In the genomic region with DNA sequence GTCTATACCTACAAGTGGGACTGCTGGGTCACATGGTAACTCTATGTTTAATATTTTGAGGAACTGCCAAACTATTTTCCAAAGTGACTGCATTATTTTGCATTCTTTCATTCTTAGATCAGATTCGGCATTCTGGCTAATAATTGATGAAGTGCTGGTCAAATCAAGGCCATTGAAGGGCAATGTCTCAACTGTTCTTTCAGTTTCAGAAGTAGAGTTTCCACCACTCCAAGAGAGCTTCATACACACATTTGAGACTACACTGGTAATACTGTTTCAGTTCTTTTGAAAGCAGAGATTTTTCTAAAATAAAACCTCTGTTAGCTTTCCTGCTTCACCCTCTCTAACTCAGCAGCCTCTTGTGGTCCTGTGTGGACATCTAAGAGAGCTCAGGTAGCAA, we compare ENCODE assay signal across 14 cellular contexts.
DNase-seq lines count a peak whose midpoint lies in the region; ATAC-seq, FAIRE-seq and TF ChIP-seq lines count a peak whose summit lies in the region.
"Had no signal": no experiment of that assay in that cellular context is flagged by ENCODE, and none has a peak within 500 bp of the region (broad histone marks: within the 10 kb centered on the region; RNA-seq: fewer than 3 reads in every experiment).

No MANE protein-coding gene starts in this region.

- no peak overlapping the region for H3K4me3 ChIP-seq in A549
- no peak overlapping the region for H3K4me3 ChIP-seq in smooth muscle cell
- H3K4me3 ChIP-seq in spleen, result no peak overlapping the region
- no peak overlapping the region for H3K4me3 ChIP-seq in esophagus muscularis mucosa
- H3K4me3 ChIP-seq: body of pancreas had no signal

- TF ChIP-seq EP300 in A549 (IDR thresholded peaks at IDR 0.05) (no peak), esophagus muscularis mucosa (IDR thresholded peaks at IDR 0.05) (no peak)

- POLR2A ChIA-PET in A549 (lab: Yijun Ruan, JAX), result no interaction called here

- H3K36me3 ChIP-seq in smooth muscle cell (ENCODE audit: low read depth), result no peaks in the 10 kb centered on the region
- no peaks in the 10 kb centered on the region for H3K36me3 ChIP-seq in spleen
- no peaks in the 10 kb centered on the region for H3K36me3 ChIP-seq in esophagus muscularis mucosa

- H3K4me1 ChIP-seq in A549, result no peaks in the 10 kb centered on the region
- H3K4me1 ChIP-seq in smooth muscle cell (ENCODE audit: low read depth), result peaks cover 7% of the 10 kb centered on the region
- H3K4me1 ChIP-seq in spleen, result no peaks in the 10 kb centered on the region
- H3K4me1 ChIP-seq in esophagus muscularis mucosa, result peaks cover 0 to 4% (median 0%) of the 10 kb centered on the region in 4 donors
- H3K4me1 ChIP-seq: body of pancreas had no signal

- no peak for FAIRE-seq in A549 (lab: Jason Lieb, UNC)

- H3K9me3 ChIP-seq in A549 (no peaks in the 10 kb centered on the region), smooth muscle cell (replicated peaks; ENCODE audit: low read depth) (no peaks in the 10 kb centered on the region), spleen (no peaks in the 10 kb centered on the region), esophagus muscularis mucosa (no peaks in the 10 kb centered on the region)
- H3K9me3 ChIP-seq: body of pancreas had no signal

- TF ChIP-seq CTCF in A549 (IDR thresholded peaks at IDR 0.05) (no peak), smooth muscle cell (IDR thresholded peaks at IDR 0.05; ENCODE audit: borderline replicate concordance, insufficient read depth, poor library complexity, severe bottlenecking) (no peak), spleen (IDR thresholded peaks at IDR 0.05 in 8 of 11, conservative IDR thresholded peaks at IDR 0.05 in 3 of 11) (no peak), esophagus muscularis mucosa (IDR thresholded peaks at IDR 0.05) (no peak)

- intact Hi-C loops in spleen (cut with DNase I; ENCODE audit: low total_unique reads), result no loop called here
- intact Hi-C loops in esophagus muscularis mucosa (cut with DNase I), result no loop called here

- TF ChIP-seq POLR2A in A549 (IDR thresholded peaks at IDR 0.05; ENCODE audit: low read length) (no peak), spleen (IDR thresholded peaks at IDR 0.05) (no peak), esophagus muscularis mucosa (IDR thresholded peaks at IDR 0.05; ENCODE audit: low read depth) (no peak)

- H3K9ac ChIP-seq in smooth muscle cell (ENCODE audit: low read depth), result no peak overlapping the region

- no peaks in the 10 kb centered on the region for H4K20me1 ChIP-seq in smooth muscle cell (ENCODE audit: low read depth)

- ATAC-seq in A549 (no peak), GM19372 (IDR thresholded peaks at IDR 0.05; ENCODE audit: low read depth, unreplicated experiment) (peak; percentile 71), HG02678 (IDR thresholded peaks at IDR 0.05; ENCODE audit: unreplicated experiment) (peak; percentile 88), HG03439 (IDR thresholded peaks at IDR 0.05; ENCODE audit: unreplicated experiment) (peak; percentile 63)
- ATAC-seq: activated CD4-positive, CD25-positive, alpha-beta regulatory T cell treated with anti-CD3 and anti-CD28 coated beads, Interleukin-2, amount 50 U/mL, for 24 hours; body of pancreas; stimulated activated naive B cell treated with anti-CD40 and anti-IgM and Interleukin-4, amounts not matched to agents 10 μg/mL and 1 μg/mL and 100 μg/mL, for 72 hours had no signal

- H3F3A ChIP-seq in smooth muscle cell (ENCODE audit: low read depth), result peaks cover 4% of the 10 kb centered on the region

- DNase-seq in A549 (ENCODE audit: low read depth in 1 of 2, low spot score in 1 of 2) (no peak), smooth muscle cell (lab: John Stamatoyannopoulos, UW; ENCODE audit: unreplicated experiment) (no peak), spleen (no peak), esophagus muscularis mucosa (ENCODE audit: extremely low spot score) (no peak)
- no peak for DNase-seq in activated CD8-positive, alpha-beta memory T cell treated with anti-CD3 and anti-CD28 coated beads, Interleukin-2, amount 50 U/mL, for 4 hours
- DNase-seq: body of pancreas; DMS 273 treated with DMSO at 0.1 percent for 48 hours; hippocampal formation; stimulated activated CD4-positive, alpha-beta T cell treated with anti-CD3 and anti-CD28 coated beads, Interleukin-1b, Interleukin-23, amount 100 ng/mL, for 48 hours; stimulated activated naive B cell treated with anti-CD40 and anti-IgM and Interleukin-4, amounts not matched to agents 10 μg/mL and 1 μg/mL and 100 μg/mL, for 72 hours had no signal

- H3K4me2 ChIP-seq in A549 (0 out of 3 replicates have a peak overlapping the region, but pooled peaks have one; percentile 7), smooth muscle cell (no peak overlapping the region)

- H3K27me3 ChIP-seq in smooth muscle cell (ENCODE audit: low read depth) (peaks cover 8% of the 10 kb centered on the region), spleen (replicated peaks in 1 of 7) (peaks cover 0 to 24% (median 0%) of the 10 kb centered on the region in 7 donors), esophagus muscularis mucosa (peaks cover 0 to 14% (median under 1%) of the 10 kb centered on the region in 4 donors)
- H3K27me3 ChIP-seq: body of pancreas had no signal

- no peak overlapping the region for H3K27ac ChIP-seq in A549
- no peak overlapping the region for H3K27ac ChIP-seq in smooth muscle cell (ENCODE audit: low read depth)
- H3K27ac ChIP-seq in spleen, result no peak overlapping the region
- no peak overlapping the region for H3K27ac ChIP-seq in esophagus muscularis mucosa (replicated peaks in 1 of 4)
- H3K27ac ChIP-seq: body of pancreas had no signal

- TF ChIP-seq RAD21 in A549 (conservative IDR thresholded peaks at IDR 0.05 in 1 of 2, IDR thresholded peaks at IDR 0.05 in 1 of 2), result no peak

- WGBS in A549 (ENCODE audit: missing lambda C conversion rate), result 7% methylated on average over 1 of the region's 1 CpG
- WGBS in smooth muscle cell (ENCODE audit: low lambda C conversion rate), result 96% methylated on average over 1 of the region's 1 CpG
- 66 to 82% (median 76%) methylated on average over 1 of the region's 1 CpG for WGBS in spleen, 5 donors
- WGBS in esophagus muscularis mucosa, result 68% methylated on average over 1 of the region's 1 CpG

- no peak overlapping the region for H2AFZ ChIP-seq in smooth muscle cell (ENCODE audit: low read depth)

- no peaks in the 10 kb centered on the region for H3K79me2 ChIP-seq in smooth muscle cell (ENCODE audit: low read depth)

- CTCF ChIA-PET in A549 (lab: Yijun Ruan, JAX), result no interaction called here

TF ChIP-seq in A549, 52 proteins besides CTCF, POLR2A, EP300 and RAD21:
- TF ChIP-seq NR3C1 (IDR thresholded peaks at IDR 0.05) (no peak), HOXB13 (CRISPR knock-in tag; IDR thresholded peaks at IDR 0.05; ENCODE audit: low read depth) (no peak), TP53 (CRISPR knock-in tag; IDR thresholded peaks at IDR 0.05) (no peak), RNF2 (IDR thresholded peaks at IDR 0.05; ENCODE audit: borderline replicate concordance, low read depth) (no peak), HDAC2 (IDR thresholded peaks at IDR 0.05) (no peak)
- TF ChIP-seq, protein P1, sequence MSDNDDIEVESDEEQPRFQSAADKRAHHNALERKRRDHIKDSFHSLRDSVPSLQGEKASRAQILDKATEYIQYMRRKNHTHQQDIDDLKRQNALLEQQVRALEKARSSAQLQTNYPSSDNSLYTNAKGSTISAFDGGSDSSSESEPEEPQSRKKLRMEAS (IDR thresholded peaks at IDR 0.05), result no peak

Comparison
In these comparisons a context has a peak if more than half of its experiments do, and no peak if none do; other contexts are left out.
1. ATAC-seq: peak in GM19372 (single experiment), HG02678 (single experiment) and HG03439 (single experiment); none in A549 (0 of 2).